In genomic region chr13:61563645-61564044, GRCh38 we compare ENCODE assay signal across 22 cellular contexts.
"Had no signal": no experiment of that assay in that cellular context is flagged by ENCODE, and none has a peak within 500 bp of the region (broad histone marks: within the 10 kb centered on the region; RNA-seq: fewer than 3 reads in every experiment).

No MANE protein-coding gene starts in this region.

- ATAC-seq: heart left ventricle; left ventricle myocardium superior; natural killer cell; sciatic nerve; stimulated activated effector memory CD8-positive, alpha-beta T cell treated with anti-CD3 and anti-CD28 coated beads, Interleukin-12 subunit alpha, Interleukin-12 subunit beta, amount 100 ng/mL, for 72 hours had no signal

- DNase-seq: heart left ventricle; islet precursor cell; left ventricle myocardium superior; mesendoderm; naive B cell; natural killer cell; nephron progenitor cell; ovary; spleen; stimulated activated CD4-positive, alpha-beta T cell treated with anti-CD3 and anti-CD28 coated beads, Interleukin-4, amount 100 ng/mL, for 24 hours; stimulated activated naive CD4-positive, alpha-beta T cell; upper lobe of left lung had no signal

- H3K4me1 ChIP-seq: heart left ventricle, neural progenitor cell, right atrium auricular region, spleen, suprapubic skin, tibial nerve, upper lobe of left lung, vagina had no signal

- H3K27me3 ChIP-seq: heart left ventricle, neural progenitor cell, ovary, right atrium auricular region, spleen, suprapubic skin, tibial nerve, upper lobe of left lung, vagina had no signal

- H3K36me3 ChIP-seq: heart left ventricle, neural progenitor cell, ovary, right atrium auricular region, spleen, suprapubic skin, thoracic aorta, tibial nerve, upper lobe of left lung, vagina had no signal

- H3K9me3 ChIP-seq: heart left ventricle, ovary, right atrium auricular region, suprapubic skin, thoracic aorta, tibial nerve, upper lobe of left lung, vagina had no signal

- H3K27ac ChIP-seq: heart left ventricle, neural progenitor cell, ovary, right atrium auricular region, skin epidermis, spleen, suprapubic skin, thoracic aorta, tibial nerve, upper lobe of left lung, vagina had no signal

- H3K4me3 ChIP-seq: heart left ventricle, lung, neural progenitor cell, ovary, right atrium auricular region, skin epidermis, spleen, suprapubic skin, thoracic aorta, tibial nerve, upper lobe of left lung, vagina had no signal
